In the genomic region with DNA sequence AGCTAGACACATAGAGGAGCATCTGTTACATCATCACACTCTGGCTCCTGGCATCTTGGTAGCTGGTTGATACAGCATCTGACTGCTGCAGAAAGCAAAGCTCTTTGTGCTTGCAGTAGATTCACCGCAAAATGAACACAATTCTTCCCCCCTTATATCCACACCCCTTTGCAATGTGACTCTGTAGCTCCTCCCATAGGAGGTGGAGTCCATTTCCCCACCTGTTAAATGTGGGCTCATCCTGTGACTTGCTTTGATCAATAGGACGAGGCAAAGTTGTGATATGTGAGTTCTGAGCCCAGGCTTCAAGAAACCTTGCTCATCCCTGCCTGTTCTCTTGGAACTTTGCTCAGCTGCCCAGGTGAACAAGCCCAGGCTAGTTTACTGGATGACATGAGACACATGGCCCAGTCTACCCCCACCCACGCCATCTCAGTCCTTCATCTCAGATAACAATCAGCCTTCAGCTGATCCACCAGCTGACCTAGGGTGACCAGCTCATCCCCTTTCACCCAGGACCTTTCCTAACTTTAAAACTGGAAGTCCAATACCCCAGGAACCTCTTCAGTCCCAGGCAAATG, we compare ENCODE assay signal across 23 cellular contexts.
"Had no signal": no experiment of that assay in that cellular context is flagged by ENCODE, and none has a peak within 500 bp of the region (broad histone marks: within the 10 kb centered on the region; RNA-seq: fewer than 3 reads in every experiment).

No MANE protein-coding gene starts in this region.

- H3K27ac Mint-ChIP-seq: activated B cell treated with CpG ODN at 0.5 μM for 24 hours; activated CD4-positive, alpha-beta memory T cell treated with anti-CD3 and anti-CD28 coated beads for 36 hours; activated CD8-positive, alpha-beta memory T cell treated with anti-CD3 and anti-CD28 coated beads, Interleukin-2, amount 10 ng/mL, durations not matched to agents 7 days and 5 days; activated T-helper 2 cell treated with anti-CD3 and anti-CD28 coated beads, Interferon-gamma antibody, Interleukin-2, Interleukin-4, amounts not matched to agents 10 μg/mL and 5 μg/mL and 100 μg/mL, durations not matched to agents 14 hours and 24 hours and 36 hours; mesothelial cell of epicardium; nephron; stimulated activated naive CD8-positive, alpha-beta T cell treated with anti-CD3 and anti-CD28 coated beads, Interleukin-15, Interleukin-2, amounts not matched to agents 100 ng/mL and 50 ng/mL, for 24 hours; T-helper 2 cell treated with Interferon-gamma antibody and Interleukin-4, amounts not matched to agents 5 μg/mL and 100 μg/mL, for 36 hours had no signal

- H3K9me3 ChIP-seq: lower lobe of right lung, right lobe of liver, upper lobe of left lung had no signal

- H3K36me3 ChIP-seq: lower lobe of right lung, right lobe of liver, upper lobe of left lung had no signal

- H3K27me3 ChIP-seq: hepatocyte, right lobe of liver, upper lobe of left lung had no signal

- H3K4me3 ChIP-seq: hepatocyte, lower lobe of right lung, right lobe of liver, upper lobe of left lung had no signal

- H3K27ac ChIP-seq: hepatocyte, lower lobe of right lung, parathyroid adenoma, right lobe of liver, upper lobe of left lung had no signal

- H3K9me3 Mint-ChIP-seq: activated B cell treated with CpG ODN at 0.5 μM for 24 hours; activated CD4-positive, alpha-beta memory T cell treated with anti-CD3 and anti-CD28 coated beads for 36 hours; activated T-helper 2 cell treated with anti-CD3 and anti-CD28 coated beads, Interferon-gamma antibody, Interleukin-2, Interleukin-4, amounts not matched to agents 10 μg/mL and 5 μg/mL and 100 μg/mL, durations not matched to agents 14 hours and 24 hours and 36 hours; nephron; stimulated activated naive CD8-positive, alpha-beta T cell treated with anti-CD3 and anti-CD28 coated beads, Interleukin-15, Interleukin-2, amounts not matched to agents 100 ng/mL and 50 ng/mL, for 24 hours; T-helper 2 cell treated with Interferon-gamma antibody and Interleukin-4, amounts not matched to agents 5 μg/mL and 100 μg/mL, for 36 hours had no signal

- ATAC-seq: activated CD8-positive, alpha-beta memory T cell treated with anti-CD3 and anti-CD28 coated beads, Interleukin-2, amount 10 ng/mL, durations not matched to agents 7 days and 5 days; lower lobe of right lung; right lobe of liver had no signal

- H3K4me1 Mint-ChIP-seq: activated B cell treated with CpG ODN at 0.5 μM for 24 hours; activated CD8-positive, alpha-beta memory T cell treated with anti-CD3 and anti-CD28 coated beads, Interleukin-2, amount 10 ng/mL, durations not matched to agents 7 days and 5 days had no signal

- H3K4me3 Mint-ChIP-seq: activated B cell treated with CpG ODN at 0.5 μM for 24 hours; activated CD4-positive, alpha-beta memory T cell treated with anti-CD3 and anti-CD28 coated beads for 36 hours; activated CD8-positive, alpha-beta memory T cell treated with anti-CD3 and anti-CD28 coated beads, Interleukin-2, amount 10 ng/mL, durations not matched to agents 7 days and 5 days; brain; mesothelial cell of epicardium; nephron; stimulated activated naive CD8-positive, alpha-beta T cell treated with anti-CD3 and anti-CD28 coated beads, Interleukin-15, Interleukin-2, amounts not matched to agents 100 ng/mL and 50 ng/mL, for 24 hours; T-helper 2 cell treated with Interferon-gamma antibody and Interleukin-4, amounts not matched to agents 5 μg/mL and 100 μg/mL, for 36 hours had no signal

- DNase-seq: activated B cell treated with CpG ODN at 0.5 μM for 24 hours; activated CD4-positive, alpha-beta memory T cell treated with anti-CD3 and anti-CD28 coated beads for 36 hours; activated CD4-positive, alpha-beta T cell treated with anti-CD3 and anti-CD28 coated beads for 4 hours; activated CD8-positive, alpha-beta memory T cell treated with anti-CD3 and anti-CD28 coated beads, Interleukin-2, amount 10 ng/mL, durations not matched to agents 7 days and 5 days; activated naive CD4-positive, alpha-beta T cell treated with Interleukin-2 at 50 U/mL for 16 hours; cerebellar nuclear complex; effector CD4-positive, alpha-beta T cell; islet precursor cell; lower lobe of right lung; right lobe of liver; small intestine; stimulated activated CD4-positive, alpha-beta T cell treated with anti-CD3 and anti-CD28 coated beads, Interleukin-15, amount 100 ng/mL, for 24 hours; stimulated activated CD4-positive, alpha-beta T cell treated with anti-CD3 and anti-CD28 coated beads, Interleukin-2, amount 100 ng/mL, for 48 hours; upper lobe of left lung had no signal

- H3K36me3 Mint-ChIP-seq: activated CD4-positive, alpha-beta memory T cell treated with anti-CD3 and anti-CD28 coated beads for 36 hours; activated CD8-positive, alpha-beta memory T cell treated with anti-CD3 and anti-CD28 coated beads, Interleukin-2, amount 10 ng/mL, durations not matched to agents 7 days and 5 days; brain; mesothelial cell of epicardium had no signal

- FAIRE-seq: small intestine, TTC549 had no signal

- H3K4me1 ChIP-seq: lower lobe of right lung, parathyroid adenoma, right lobe of liver, upper lobe of left lung had no signal

- H3K27me3 Mint-ChIP-seq: activated CD8-positive, alpha-beta memory T cell treated with anti-CD3 and anti-CD28 coated beads, Interleukin-2, amount 10 ng/mL, durations not matched to agents 7 days and 5 days had no signal
